Comparison of ENCODE assay signal across 15 cellular contexts in genomic region chr17:8830141-8830540, GRCh38. TPM values are rescaled to one million over a fixed set of nuclear protein-coding genes. Genes with fewer than 3 reads are reported as not detected.
A peak's percentile ranks its signal among the peaks of the same experiment; 100 is the strongest.
DNase-seq lines count a peak whose midpoint lies in the region; ATAC-seq and TF ChIP-seq lines count a peak whose summit lies in the region.
"Had no signal": no experiment of that assay in that cellular context is flagged by ENCODE, and none has a peak within 500 bp of the region (broad histone marks: within the 10 kb centered on the region; RNA-seq: fewer than 3 reads in every experiment).

No MANE protein-coding gene starts in this region.

- no peaks in the 10 kb centered on the region for H3K4me1 Mint-ChIP-seq in activated T-helper 2 cell treated with anti-CD3 and anti-CD28 coated beads, Interferon-gamma antibody, Interleukin-2, Interleukin-4, amounts not matched to agents 10 μg/mL and 5 μg/mL and 100 μg/mL, durations not matched to agents 14 hours and 24 hours and 36 hours (ENCODE audit: low read depth)
- peaks cover 4% of the 10 kb centered on the region for H3K4me1 Mint-ChIP-seq in neural progenitor cell
- H3K4me1 Mint-ChIP-seq: CD8-positive, alpha-beta memory T cell had no signal

- peaks cover 16% of the 10 kb centered on the region for H3K36me3 Mint-ChIP-seq in activated T-helper 2 cell treated with anti-CD3 and anti-CD28 coated beads, Interferon-gamma antibody, Interleukin-2, Interleukin-4, amounts not matched to agents 10 μg/mL and 5 μg/mL and 100 μg/mL, durations not matched to agents 14 hours and 24 hours and 36 hours (ENCODE audit: low read depth)
- H3K36me3 Mint-ChIP-seq in neural progenitor cell, result no peaks in the 10 kb centered on the region

- no peak for ATAC-seq in esophagus mucosa

- no peak overlapping the region for H3K4me3 ChIP-seq in neural progenitor cell

- no peak overlapping the region for H2AFZ ChIP-seq in neural progenitor cell (replicated peaks)

- no peak overlapping the region for H3K4me3 Mint-ChIP-seq in activated T-helper 2 cell treated with anti-CD3 and anti-CD28 coated beads, Interferon-gamma antibody, Interleukin-2, Interleukin-4, amounts not matched to agents 10 μg/mL and 5 μg/mL and 100 μg/mL, durations not matched to agents 14 hours and 24 hours and 36 hours (ENCODE audit: low read depth)
- H3K4me3 Mint-ChIP-seq in neural progenitor cell, result no peak overlapping the region
- H3K4me3 Mint-ChIP-seq: CD8-positive, alpha-beta memory T cell had no signal

- H3K4me1 ChIP-seq in neural progenitor cell, result no peaks in the 10 kb centered on the region
- H3K4me1 ChIP-seq: Caco-2 had no signal

- H3K9me3 ChIP-seq in neural progenitor cell (ENCODE audit: low read depth), result no peaks in the 10 kb centered on the region
- H3K9me3 ChIP-seq: Caco-2 had no signal

- peak; percentile 5 for DNase-seq in AG20443 (ENCODE audit: low spot score)
- peak; percentile 5 for DNase-seq in GM10266 (ENCODE audit: extremely low spot score)
- peak; percentile 5 for DNase-seq in activated T-helper 2 cell treated with anti-CD3 and anti-CD28 coated beads, Interferon-gamma antibody, Interleukin-2, Interleukin-4, amounts not matched to agents 10 μg/mL and 5 μg/mL and 100 μg/mL, durations not matched to agents 14 hours and 24 hours and 36 hours (ENCODE audit: low spot score)
- DNase-seq in islet precursor cell, result peak; percentile 54
- no peak for DNase-seq in inferior parietal cortex (ENCODE audit: extremely low spot score)
- DNase-seq in stimulated activated naive CD4-positive, alpha-beta T cell (lab: John Stamatoyannopoulos, UW), result no peak
- DNase-seq in neural progenitor cell (ENCODE audit: low spot score), result no peak
- DNase-seq: ACHN; Caco-2; CD8-positive, alpha-beta memory T cell; GF-D8 had no signal

- no peak overlapping the region for H3K4me2 ChIP-seq in neural progenitor cell

- no peak overlapping the region for H3K27ac Mint-ChIP-seq in activated T-helper 2 cell treated with anti-CD3 and anti-CD28 coated beads, Interferon-gamma antibody, Interleukin-2, Interleukin-4, amounts not matched to agents 10 μg/mL and 5 μg/mL and 100 μg/mL, durations not matched to agents 14 hours and 24 hours and 36 hours
- no peak overlapping the region for H3K27ac Mint-ChIP-seq in neural progenitor cell
- H3K27ac Mint-ChIP-seq: CD8-positive, alpha-beta memory T cell had no signal

- H3K9me3 Mint-ChIP-seq in activated T-helper 2 cell treated with anti-CD3 and anti-CD28 coated beads, Interferon-gamma antibody, Interleukin-2, Interleukin-4, amounts not matched to agents 10 μg/mL and 5 μg/mL and 100 μg/mL, durations not matched to agents 14 hours and 24 hours and 36 hours, result peaks cover 5% of the 10 kb centered on the region
- H3K9me3 Mint-ChIP-seq in neural progenitor cell, result no peaks in the 10 kb centered on the region
- H3K9me3 Mint-ChIP-seq: CD8-positive, alpha-beta memory T cell had no signal

- no peak overlapping the region for H3K9ac ChIP-seq in neural progenitor cell

- H3K27me3 ChIP-seq in neural progenitor cell, result no peaks in the 10 kb centered on the region

- intact Hi-C loops in activated T-helper 2 cell treated with anti-CD3 and anti-CD28 coated beads, Interferon-gamma antibody, Interleukin-2, Interleukin-4, amounts not matched to agents 10 μg/mL and 5 μg/mL and 100 μg/mL, durations not matched to agents 14 hours and 24 hours and 36 hours (cut with micrococcal nuclease), result no loop called here

- no peaks in the 10 kb centered on the region for H3K36me3 ChIP-seq in neural progenitor cell

- no peaks in the 10 kb centered on the region for H4K20me1 ChIP-seq in neural progenitor cell (ENCODE audit: low read depth)

- no peaks in the 10 kb centered on the region for H3F3A ChIP-seq in neural progenitor cell (ENCODE audit: low read depth)

- no peaks in the 10 kb centered on the region for H3K27me3 Mint-ChIP-seq in activated T-helper 2 cell treated with anti-CD3 and anti-CD28 coated beads, Interferon-gamma antibody, Interleukin-2, Interleukin-4, amounts not matched to agents 10 μg/mL and 5 μg/mL and 100 μg/mL, durations not matched to agents 14 hours and 24 hours and 36 hours (ENCODE audit: low read depth)
- peaks cover 5% of the 10 kb centered on the region for H3K27me3 Mint-ChIP-seq in neural progenitor cell (ENCODE audit: insufficient read depth, low read depth)
- H3K27me3 Mint-ChIP-seq: CD8-positive, alpha-beta memory T cell had no signal

- no peak for TF ChIP-seq CTCF in GM10266 (IDR thresholded peaks at IDR 0.05; ENCODE audit: control insufficient read depth, insufficient read depth, low read depth, missing control alignments)
- TF ChIP-seq CTCF in neural progenitor cell (IDR thresholded peaks at IDR 0.05), result no peak

- H3K79me2 ChIP-seq in neural progenitor cell (ENCODE audit: low read depth), result no peaks in the 10 kb centered on the region

- H3K27ac ChIP-seq in neural progenitor cell, result no peak overlapping the region

RNA-seq across cellular contexts. Expression of gene MFSD6L, which starts 31.0 kb away (rescaled TPM):
- total RNA-seq in activated T-helper 2 cell treated with anti-CD3 and anti-CD28 coated beads, Interferon-gamma antibody, Interleukin-2, Interleukin-4, amounts not matched to agents 10 μg/mL and 5 μg/mL and 100 μg/mL, durations not matched to agents 14 hours and 24 hours and 36 hours, result 0.64 and 0.94 TPM in 2 replicates
- total RNA-seq in esophagus mucosa, result 0.72 TPM
- total RNA-seq in neural progenitor cell (ENCODE audit: low replicate concordance), result not detected in 2 replicates
- total RNA-seq: A172; Caco-2; CD8-positive, alpha-beta memory T cell; H7; HepG2 had no signal

RNA-seq across cellular contexts. Expression of gene PIK3R6, which starts 37.3 kb away (rescaled TPM):
- total RNA-seq in activated T-helper 2 cell treated with anti-CD3 and anti-CD28 coated beads, Interferon-gamma antibody, Interleukin-2, Interleukin-4, amounts not matched to agents 10 μg/mL and 5 μg/mL and 100 μg/mL, durations not matched to agents 14 hours and 24 hours and 36 hours, result 9.8 and 10.1 TPM in 2 replicates
- total RNA-seq in esophagus mucosa, result 0.16 TPM
- not detected in 2 replicates for total RNA-seq in neural progenitor cell (ENCODE audit: low replicate concordance)
- total RNA-seq: A172, Caco-2, HepG2 had no signal

Comparison
In these comparisons a context has a peak if more than half of its experiments do, and no peak if none do; other contexts are left out.
1. DNase-seq: peak in AG20443 (single experiment), GM10266 (single experiment), activated T-helper 2 cell treated with anti-CD3 and anti-CD28 coated beads, Interferon-gamma antibody, Interleukin-2, Interleukin-4, amounts not matched to agents 10 μg/mL and 5 μg/mL and 100 μg/mL, durations not matched to agents 14 hours and 24 hours and 36 hours (single experiment) and islet precursor cell (single experiment); none in inferior parietal cortex (single experiment), stimulated activated naive CD4-positive, alpha-beta T cell (0 of 6) and neural progenitor cell (single experiment).